Comparison of ENCODE assay signal across 8 cellular contexts in genomic region chr1:161139765-161140164, GRCh38. TPM values are rescaled to one million over a fixed set of nuclear protein-coding genes. Genes with fewer than 3 reads are reported as not detected.
DNase-seq lines count a peak whose midpoint lies in the region; ATAC-seq and TF ChIP-seq lines count a peak whose summit lies in the region.

No MANE protein-coding gene starts in this region.

- TF ChIP-seq CTCF in tibial nerve (IDR thresholded peaks at IDR 0.05): peak; percentile 14 to 39 (median 32)

- H3K27me3 ChIP-seq in tibial nerve: no peaks in the 10 kb centered on the region

- 15% methylated on average over 1 of the region's 1 CpG for WGBS in tibial nerve, 2 donors

- no peaks in the 10 kb centered on the region for H3K27me3 Mint-ChIP-seq in activated CD8-positive, alpha-beta T cell treated with anti-CD3 and anti-CD28 coated beads, Interleukin-2, amount 10 ng/mL, durations not matched to agents 7 days and 5 days (ENCODE audit: low read depth)

- CTCF ChIA-PET in activated CD8-positive, alpha-beta T cell treated with anti-CD3 and anti-CD28 coated beads, Interleukin-2, amount 10 ng/mL, durations not matched to agents 7 days and 5 days (lab: Charles Lee): interaction anchor here (0.7 to 3.0 kb wide), 8 partner anchors 9 to 143 kb away, joined by 3 to 13 read pairs (median 4); partner anchors contain the start of genes ARHGAP30, KLHDC9, NIT1 and PFDN2

- no peak overlapping the region for H3K27ac Mint-ChIP-seq in activated CD8-positive, alpha-beta T cell treated with anti-CD3 and anti-CD28 coated beads, Interleukin-2, amount 10 ng/mL, durations not matched to agents 7 days and 5 days

- H3K36me3 ChIP-seq in tibial nerve: no peaks in the 10 kb centered on the region

- no peaks in the 10 kb centered on the region for H3K9me3 Mint-ChIP-seq in activated CD8-positive, alpha-beta T cell treated with anti-CD3 and anti-CD28 coated beads, Interleukin-2, amount 10 ng/mL, durations not matched to agents 7 days and 5 days (ENCODE audit: insufficient read depth)

- no peak for TF ChIP-seq EP300 in tibial nerve (IDR thresholded peaks at IDR 0.05)

- H3K36me3 Mint-ChIP-seq in activated CD8-positive, alpha-beta T cell treated with anti-CD3 and anti-CD28 coated beads, Interleukin-2, amount 10 ng/mL, durations not matched to agents 7 days and 5 days (ENCODE audit: low read depth): peaks cover 11% of the 10 kb centered on the region

- no peaks in the 10 kb centered on the region for H3K9me3 ChIP-seq in tibial nerve

- ATAC-seq in activated CD8-positive, alpha-beta T cell treated with anti-CD3 and anti-CD28 coated beads, Interleukin-2, amount 10 ng/mL, durations not matched to agents 7 days and 5 days: peak; percentile 70
- ATAC-seq in GM19328 (IDR thresholded peaks at IDR 0.05; ENCODE audit: unreplicated experiment): no peak

- H3K4me3 Mint-ChIP-seq in activated CD8-positive, alpha-beta T cell treated with anti-CD3 and anti-CD28 coated beads, Interleukin-2, amount 10 ng/mL, durations not matched to agents 7 days and 5 days: no peak overlapping the region

- TF ChIP-seq POLR2A in tibial nerve (IDR thresholded peaks at IDR 0.05): no peak

- no peak overlapping the region for H3K4me3 ChIP-seq in tibial nerve

- H3K4me1 ChIP-seq in tibial nerve: peaks cover 0 to 11% (median 0%) of the 10 kb centered on the region in 4 donors

- H3K27ac ChIP-seq in tibial nerve: no peak overlapping the region

- peaks cover 9% of the 10 kb centered on the region for H3K4me1 Mint-ChIP-seq in activated CD8-positive, alpha-beta T cell treated with anti-CD3 and anti-CD28 coated beads, Interleukin-2, amount 10 ng/mL, durations not matched to agents 7 days and 5 days (ENCODE audit: low read depth)

- POLR2A ChIA-PET in activated CD8-positive, alpha-beta T cell treated with anti-CD3 and anti-CD28 coated beads, Interleukin-2, amount 10 ng/mL, durations not matched to agents 7 days and 5 days (lab: Charles Lee): interaction anchor here (0.6 to 1.5 kb wide), 3 partner anchors 69 to 83 kb away, joined by 3 to 6 read pairs (median 4); no protein-coding TSS in a partner anchor

- peak in 4 of 6 experiments; percentile 25 to 51 (median 43) for DNase-seq in stimulated activated naive CD4-positive, alpha-beta T cell (lab: John Stamatoyannopoulos, UW)
- no peak for DNase-seq in stimulated activated naive CD4-positive, alpha-beta T cell treated with Interleukin-2 at 50 U/mL for 16 hours (lab: John Stamatoyannopoulos, UW)
- DNase-seq in NCI-H1694 (lab: John Stamatoyannopoulos, UW): peak; percentile 68
- peak; percentile 64 for DNase-seq in activated CD8-positive, alpha-beta T cell treated with anti-CD3 and anti-CD28 coated beads, Interleukin-2, amount 10 ng/mL, durations not matched to agents 7 days and 5 days
- peak; percentile 44 for DNase-seq in hepatic stellate cell (ENCODE audit: low spot score)
- peak in 1 of 2 donors; percentile 72 for DNase-seq in tibial nerve (ENCODE audit: low spot score in 2 of 2)
- no peak for DNase-seq in retina

RNA-seq across cellular contexts. Expression of gene DEDD, which starts 7.3 kb away (rescaled TPM):
- 10 to 100 TPM; 34.5 to 36.3 TPM for total RNA-seq in activated CD8-positive, alpha-beta T cell treated with anti-CD3 and anti-CD28 coated beads, Interleukin-2, amount 10 ng/mL, durations not matched to agents 7 days and 5 days
- total RNA-seq in tibial nerve: 10 to 100 TPM; 20.1 to 48.8 (median 27.0) TPM

RNA-seq across cellular contexts. Expression of gene UFC1, which starts 14.0 kb away (rescaled TPM):
- total RNA-seq in activated CD8-positive, alpha-beta T cell treated with anti-CD3 and anti-CD28 coated beads, Interleukin-2, amount 10 ng/mL, durations not matched to agents 7 days and 5 days: 100 to 1,000 TPM; 103 to 104 TPM
- 10 to 100 TPM; 34.1 to 51.5 (median 37.6) TPM for total RNA-seq in tibial nerve

RNA-seq across cellular contexts. Expression of gene USP21, which starts 19.5 kb away (rescaled TPM):
- 10 to 100 TPM; 29.2 to 32.0 TPM for total RNA-seq in activated CD8-positive, alpha-beta T cell treated with anti-CD3 and anti-CD28 coated beads, Interleukin-2, amount 10 ng/mL, durations not matched to agents 7 days and 5 days
- 10 to 100 TPM; 12.9 to 53.1 (median 20.6) TPM for total RNA-seq in tibial nerve

RNA-seq across cellular contexts. Expression of gene NIT1, which starts 21.9 kb away (rescaled TPM):
- 10 to 100 TPM; 34.1 to 35.2 TPM for total RNA-seq in activated CD8-positive, alpha-beta T cell treated with anti-CD3 and anti-CD28 coated beads, Interleukin-2, amount 10 ng/mL, durations not matched to agents 7 days and 5 days
- total RNA-seq in tibial nerve: 10 to 100 TPM; 26.4 to 43.0 (median 32.9) TPM

RNA-seq across cellular contexts. Expression of gene PFDN2, which starts 21.9 kb away (rescaled TPM):
- total RNA-seq in activated CD8-positive, alpha-beta T cell treated with anti-CD3 and anti-CD28 coated beads, Interleukin-2, amount 10 ng/mL, durations not matched to agents 7 days and 5 days: 10 to 100 TPM; 66.3 to 68.0 TPM
- 10 to 100 TPM; 12.0 to 41.7 (median 39.8) TPM for total RNA-seq in tibial nerve

Comparison
In these comparisons a context has a peak if more than half of its experiments do, and no peak if none do; other contexts are left out.
1. DNase-seq: peak in stimulated activated naive CD4-positive, alpha-beta T cell (4 of 6), NCI-H1694 (single experiment), activated CD8-positive, alpha-beta T cell treated with anti-CD3 and anti-CD28 coated beads, Interleukin-2, amount 10 ng/mL, durations not matched to agents 7 days and 5 days (single experiment) and hepatic stellate cell (single experiment); none in stimulated activated naive CD4-positive, alpha-beta T cell treated with Interleukin-2 at 50 U/mL for 16 hours (single experiment) and retina (single experiment).